ENCODE assay signal across 23 cellular contexts in genomic region chr2:151861171-151861570, GRCh38.
"Had no signal": no experiment of that assay in that cellular context is flagged by ENCODE, and none has a peak within 500 bp of the region (broad histone marks: within the 10 kb centered on the region; RNA-seq: fewer than 3 reads in every experiment).

No MANE protein-coding gene starts in this region.

- FAIRE-seq: endothelial cell of umbilical vein, frontal cortex, pancreas had no signal

- H3K27ac ChIP-seq: brain microvascular endothelial cell, pancreas, psoas muscle, suprapubic skin, vagina had no signal

- H3K27me3 ChIP-seq: brain microvascular endothelial cell, pancreas, suprapubic skin, vagina had no signal

- H3K4me3 ChIP-seq: pancreas, psoas muscle, suprapubic skin, vagina had no signal

- H3K36me3 ChIP-seq: brain microvascular endothelial cell, pancreas, suprapubic skin, vagina had no signal

- ATAC-seq: activated naive CD8-positive, alpha-beta T cell treated with anti-CD3 and anti-CD28 coated beads, Interleukin-2, amount 50 U/mL, for 24 hours; esophagus mucosa; left cardiac atrium; pancreas; psoas muscle; right cardiac atrium; stimulated activated effector memory CD8-positive, alpha-beta T cell treated with anti-CD3 and anti-CD28 coated beads, Interleukin-12 subunit alpha, Interleukin-12 subunit beta, amount 100 ng/mL, for 72 hours; stimulated activated naive CD8-positive, alpha-beta T cell treated with anti-CD3 and anti-CD28 coated beads, Interleukin-15, amount 100 ng/mL, for 72 hours had no signal

- DNase-seq: activated CD4-positive, alpha-beta memory T cell treated with anti-CD3 and anti-CD28 coated beads for 36 hours; activated CD4-positive, alpha-beta T cell treated with anti-CD3 and anti-CD28 coated beads for 4 hours; activated CD4-positive, CD25-positive, alpha-beta regulatory T cell; activated gamma-delta T cell; activated naive CD4-positive, alpha-beta T cell treated with anti-CD3 and anti-CD28 coated beads, Interleukin-2, amount 50 U/mL, for 16 hours; activated naive CD8-positive, alpha-beta T cell treated with anti-CD3 and anti-CD28 coated beads, Interleukin-2, amount 50 U/mL, for 24 hours; aorta; brain microvascular endothelial cell; caudate nucleus; effector memory CD4-positive, alpha-beta T cell; hippocampal formation; left cardiac atrium; pancreas; psoas muscle; right cardiac atrium; stimulated activated CD4-positive, alpha-beta T cell treated with anti-CD3 and anti-CD28 coated beads, Interleukin-2, amount 100 ng/mL, for 24 hours; stimulated activated naive CD8-positive, alpha-beta T cell treated with anti-CD3 and anti-CD28 coated beads, Interleukin-15, amount 100 ng/mL, for 72 hours had no signal

- H3K9me3 ChIP-seq: pancreas, psoas muscle, suprapubic skin, vagina had no signal

- H3K4me1 ChIP-seq: pancreas, psoas muscle, suprapubic skin, vagina had no signal
